Comparison of ENCODE assay signal across 1 cellular context in the genomic region with DNA sequence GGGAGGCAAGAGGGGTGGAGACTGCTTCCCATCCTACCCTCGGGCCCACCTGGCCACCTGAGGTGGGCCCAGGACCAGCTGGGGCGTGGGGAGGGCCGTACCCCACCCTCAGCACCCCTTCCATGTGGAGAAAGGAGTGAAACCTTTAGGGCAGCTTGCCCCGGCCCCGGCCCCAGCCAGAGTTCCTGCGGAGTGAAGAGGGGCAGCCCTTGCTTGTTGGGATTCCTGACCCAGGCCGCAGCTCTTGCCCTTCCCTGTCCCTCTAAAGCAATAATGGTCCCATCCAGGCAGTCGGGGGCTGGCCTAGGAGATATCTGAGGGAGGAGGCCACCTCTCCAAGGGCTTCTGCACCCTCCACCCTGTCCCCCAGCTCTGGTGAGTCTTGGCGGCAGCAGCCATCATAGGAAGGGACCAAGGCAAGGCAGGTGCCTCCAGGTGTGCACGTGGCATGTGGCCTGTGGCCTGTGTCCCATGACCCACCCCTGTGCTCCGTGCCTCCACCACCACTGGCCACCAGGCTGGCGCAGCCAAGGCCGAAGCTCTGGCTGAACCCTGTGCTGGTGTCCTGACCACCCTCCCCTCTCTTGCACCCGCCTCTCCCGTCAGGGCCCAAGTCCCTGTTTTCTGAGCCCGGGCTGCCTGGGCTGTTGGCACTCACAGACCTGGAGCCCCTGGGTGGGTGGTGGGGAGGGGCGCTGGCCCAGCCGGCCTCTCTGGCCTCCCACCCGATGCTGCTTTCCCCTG.
TF ChIP-seq lines count a peak whose summit lies in the region.

No MANE protein-coding gene starts in this region.

TF ChIP-seq in K562, 482 proteins besides CTCF, POLR2A, EP300 and RAD21 (continues in another document):
- TF ChIP-seq ZNF175 (CRISPR knock-in tag; IDR thresholded peaks at IDR 0.05; ENCODE audit: low read depth): no peak
- TF ChIP-seq ZNF507 (tag; conservative IDR thresholded peaks at IDR 0.05): no peak
- 0 out of 2 replicates have a peak, but pooled peaks have one; percentile 43 for TF ChIP-seq ZFX (CRISPR knock-in tag; IDR thresholded peaks at IDR 0.05)
- TF ChIP-seq THRAP3 (IDR thresholded peaks at IDR 0.05; ENCODE audit: borderline replicate concordance): no peak
- no peak for TF ChIP-seq ZNF699 (CRISPR knock-in tag; IDR thresholded peaks at IDR 0.05; ENCODE audit: insufficient replicate concordance)
- peak; percentile 87 for TF ChIP-seq RBM22 (IDR thresholded peaks at IDR 0.05; ENCODE audit: low read depth, low read length, poor library complexity, severe bottlenecking)
- 0 out of 2 replicates have a peak, but pooled peaks have one; percentile 31 for TF ChIP-seq ZC3H4 (CRISPR knock-in tag; IDR thresholded peaks at IDR 0.05; ENCODE audit: borderline replicate concordance)
- TF ChIP-seq FOSL1 (tag; conservative IDR thresholded peaks at IDR 0.05): no peak
- TF ChIP-seq, protein P1, sequence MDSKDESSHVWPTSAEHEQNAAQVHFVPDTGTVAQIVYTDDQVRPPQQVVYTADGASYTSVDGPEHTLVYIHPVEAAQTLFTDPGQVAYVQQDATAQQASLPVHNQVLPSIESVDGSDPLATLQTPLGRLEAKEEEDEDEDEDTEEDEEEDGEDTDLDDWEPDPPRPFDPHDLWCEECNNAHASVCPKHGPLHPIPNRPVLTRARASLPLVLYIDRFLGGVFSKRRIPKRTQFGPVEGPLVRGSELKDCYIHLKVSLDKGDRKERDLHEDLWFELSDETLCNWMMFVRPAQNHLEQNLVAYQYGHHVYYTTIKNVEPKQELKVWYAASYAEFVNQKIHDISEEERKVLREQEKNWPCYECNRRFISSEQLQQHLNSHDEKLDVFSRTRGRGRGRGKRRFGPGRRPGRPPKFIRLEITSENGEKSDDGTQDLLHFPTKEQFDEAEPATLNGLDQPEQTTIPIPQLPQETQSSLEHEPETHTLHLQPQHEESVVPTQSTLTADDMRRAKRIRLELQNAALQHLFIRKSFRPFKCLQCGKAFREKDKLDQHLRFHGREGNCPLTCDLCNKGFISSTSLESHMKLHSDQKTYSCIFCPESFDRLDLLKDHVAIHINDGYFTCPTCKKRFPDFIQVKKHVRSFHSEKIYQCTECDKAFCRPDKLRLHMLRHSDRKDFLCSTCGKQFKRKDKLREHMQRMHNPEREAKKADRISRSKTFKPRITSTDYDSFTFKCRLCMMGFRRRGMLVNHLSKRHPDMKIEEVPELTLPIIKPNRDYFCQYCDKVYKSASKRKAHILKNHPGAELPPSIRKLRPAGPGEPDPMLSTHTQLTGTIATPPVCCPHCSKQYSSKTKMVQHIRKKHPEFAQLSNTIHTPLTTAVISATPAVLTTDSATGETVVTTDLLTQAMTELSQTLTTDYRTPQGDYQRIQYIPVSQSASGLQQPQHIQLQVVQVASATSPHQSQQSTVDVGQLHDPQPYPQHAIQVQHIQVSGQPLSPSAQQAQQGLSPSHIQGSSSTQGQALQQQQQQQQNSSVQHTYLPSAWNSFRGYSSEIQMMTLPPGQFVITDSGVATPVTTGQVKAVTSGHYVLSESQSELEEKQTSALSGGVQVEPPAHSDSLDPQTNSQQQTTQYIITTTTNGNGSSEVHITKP (IDR thresholded peaks at IDR 0.05; ENCODE audit: partially characterized antibody): peak; percentile 20
- TF ChIP-seq MTA3 (IDR thresholded peaks at IDR 0.05; ENCODE audit: borderline replicate concordance): peak; percentile 90
- TF ChIP-seq SIRT6 (IDR thresholded peaks at IDR 0.05; ENCODE audit: low read depth, low read length): no peak
- TF ChIP-seq POLR2AphosphoS5 (IDR thresholded peaks at IDR 0.05; ENCODE audit: control insufficient read depth, insufficient read depth, low read depth, low read length): peak; percentile 32; the same call in 1 of the 2 replicates
- TF ChIP-seq, protein P2, sequence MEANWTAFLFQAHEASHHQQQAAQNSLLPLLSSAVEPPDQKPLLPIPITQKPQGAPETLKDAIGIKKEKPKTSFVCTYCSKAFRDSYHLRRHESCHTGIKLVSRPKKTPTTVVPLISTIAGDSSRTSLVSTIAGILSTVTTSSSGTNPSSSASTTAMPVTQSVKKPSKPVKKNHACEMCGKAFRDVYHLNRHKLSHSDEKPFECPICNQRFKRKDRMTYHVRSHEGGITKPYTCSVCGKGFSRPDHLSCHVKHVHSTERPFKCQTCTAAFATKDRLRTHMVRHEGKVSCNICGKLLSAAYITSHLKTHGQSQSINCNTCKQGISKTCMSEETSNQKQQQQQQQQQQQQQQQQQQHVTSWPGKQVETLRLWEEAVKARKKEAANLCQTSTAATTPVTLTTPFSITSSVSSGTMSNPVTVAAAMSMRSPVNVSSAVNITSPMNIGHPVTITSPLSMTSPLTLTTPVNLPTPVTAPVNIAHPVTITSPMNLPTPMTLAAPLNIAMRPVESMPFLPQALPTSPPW (CRISPR knock-in tag; IDR thresholded peaks at IDR 0.05): no peak
- TF ChIP-seq CHD2 (IDR thresholded peaks at IDR 0.05; ENCODE audit: low read depth, low read length): no peak
- TF ChIP-seq ZNF140 (CRISPR knock-in tag; IDR thresholded peaks at IDR 0.05): no peak
- no peak for TF ChIP-seq PPARD (CRISPR knock-in tag; IDR thresholded peaks at IDR 0.05)
- no peak for TF ChIP-seq FOXK2 (conservative IDR thresholded peaks at IDR 0.05 in 1 of 2, IDR thresholded peaks at IDR 0.05 in 1 of 2; ENCODE audit: low read depth in 2 of 2)
- TF ChIP-seq POLR2AphosphoS2 (IDR thresholded peaks at IDR 0.05; ENCODE audit: low read length): peak; percentile 63; the same call in 1 of the 2 replicates
- peak; percentile 58 for TF ChIP-seq RBFOX2 (IDR thresholded peaks at IDR 0.05; ENCODE audit: low read depth, low read length)
- no peak for TF ChIP-seq RERE (CRISPR knock-in tag; IDR thresholded peaks at IDR 0.05; ENCODE audit: borderline replicate concordance)
- TF ChIP-seq, protein P3, sequence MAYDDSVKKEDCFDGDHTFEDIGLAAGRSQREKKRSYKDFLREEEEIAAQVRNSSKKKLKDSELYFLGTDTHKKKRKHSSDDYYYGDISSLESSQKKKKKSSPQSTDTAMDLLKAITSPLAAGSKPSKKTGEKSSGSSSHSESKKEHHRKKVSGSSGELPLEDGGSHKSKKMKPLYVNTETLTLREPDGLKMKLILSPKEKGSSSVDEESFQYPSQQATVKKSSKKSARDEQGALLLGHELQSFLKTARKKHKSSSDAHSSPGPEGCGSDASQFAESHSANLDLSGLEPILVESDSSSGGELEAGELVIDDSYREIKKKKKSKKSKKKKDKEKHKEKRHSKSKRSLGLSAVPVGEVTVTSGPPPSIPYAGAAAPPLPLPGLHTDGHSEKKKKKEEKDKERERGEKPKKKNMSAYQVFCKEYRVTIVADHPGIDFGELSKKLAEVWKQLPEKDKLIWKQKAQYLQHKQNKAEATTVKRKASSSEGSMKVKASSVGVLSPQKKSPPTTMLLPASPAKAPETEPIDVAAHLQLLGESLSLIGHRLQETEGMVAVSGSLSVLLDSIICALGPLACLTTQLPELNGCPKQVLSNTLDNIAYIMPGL (CRISPR knock-in tag; IDR thresholded peaks at IDR 0.05): no peak
- no peak for TF ChIP-seq HEY1 (CRISPR knock-in tag; IDR thresholded peaks at IDR 0.05; ENCODE audit: borderline replicate concordance)
- TF ChIP-seq YY1 (IDR thresholded peaks at IDR 0.05; ENCODE audit: borderline replicate concordance in 1 of 3, control insufficient read depth in 1 of 3, extremely low read depth in 1 of 3, insufficient read depth in 3 of 3, insufficient read length in 1 of 3, insufficient replicate concordance in 2 of 3, low read depth in 1 of 3, low read length in 2 of 3): no peak
- peak; percentile 82 for TF ChIP-seq POLR2G (IDR thresholded peaks at IDR 0.05; ENCODE audit: low read depth, low read length)
- peak; percentile 37 for TF ChIP-seq HMGN3 (IDR thresholded peaks at IDR 0.05; ENCODE audit: borderline replicate concordance, extremely low read depth, insufficient read length, low read depth, low read length)
- TF ChIP-seq SUPT5H (IDR thresholded peaks at IDR 0.05): peak; percentile 55
- TF ChIP-seq MED1 (CRISPR knock-in tag; IDR thresholded peaks at IDR 0.05; ENCODE audit: borderline replicate concordance): no peak
- no peak for TF ChIP-seq BRF1 (IDR thresholded peaks at IDR 0.05; ENCODE audit: borderline replicate concordance, extremely low read depth, insufficient read length)
- peak; percentile 65 for TF ChIP-seq POLR2B (IDR thresholded peaks at IDR 0.05; ENCODE audit: low read depth, partially characterized antibody)
- TF ChIP-seq, protein P4, sequence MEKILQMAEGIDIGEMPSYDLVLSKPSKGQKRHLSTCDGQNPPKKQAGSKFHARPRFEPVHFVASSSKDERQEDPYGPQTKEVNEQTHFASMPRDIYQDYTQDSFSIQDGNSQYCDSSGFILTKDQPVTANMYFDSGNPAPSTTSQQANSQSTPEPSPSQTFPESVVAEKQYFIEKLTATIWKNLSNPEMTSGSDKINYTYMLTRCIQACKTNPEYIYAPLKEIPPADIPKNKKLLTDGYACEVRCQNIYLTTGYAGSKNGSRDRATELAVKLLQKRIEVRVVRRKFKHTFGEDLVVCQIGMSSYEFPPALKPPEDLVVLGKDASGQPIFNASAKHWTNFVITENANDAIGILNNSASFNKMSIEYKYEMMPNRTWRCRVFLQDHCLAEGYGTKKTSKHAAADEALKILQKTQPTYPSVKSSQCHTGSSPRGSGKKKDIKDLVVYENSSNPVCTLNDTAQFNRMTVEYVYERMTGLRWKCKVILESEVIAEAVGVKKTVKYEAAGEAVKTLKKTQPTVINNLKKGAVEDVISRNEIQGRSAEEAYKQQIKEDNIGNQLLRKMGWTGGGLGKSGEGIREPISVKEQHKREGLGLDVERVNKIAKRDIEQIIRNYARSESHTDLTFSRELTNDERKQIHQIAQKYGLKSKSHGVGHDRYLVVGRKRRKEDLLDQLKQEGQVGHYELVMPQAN (IDR thresholded peaks at IDR 0.05; ENCODE audit: borderline replicate concordance): no peak
- TF ChIP-seq CTBP1 (IDR thresholded peaks at IDR 0.05; ENCODE audit: borderline replicate concordance): peak; percentile 27; the same call in 1 of the 2 replicates
- TF ChIP-seq, protein P5, sequence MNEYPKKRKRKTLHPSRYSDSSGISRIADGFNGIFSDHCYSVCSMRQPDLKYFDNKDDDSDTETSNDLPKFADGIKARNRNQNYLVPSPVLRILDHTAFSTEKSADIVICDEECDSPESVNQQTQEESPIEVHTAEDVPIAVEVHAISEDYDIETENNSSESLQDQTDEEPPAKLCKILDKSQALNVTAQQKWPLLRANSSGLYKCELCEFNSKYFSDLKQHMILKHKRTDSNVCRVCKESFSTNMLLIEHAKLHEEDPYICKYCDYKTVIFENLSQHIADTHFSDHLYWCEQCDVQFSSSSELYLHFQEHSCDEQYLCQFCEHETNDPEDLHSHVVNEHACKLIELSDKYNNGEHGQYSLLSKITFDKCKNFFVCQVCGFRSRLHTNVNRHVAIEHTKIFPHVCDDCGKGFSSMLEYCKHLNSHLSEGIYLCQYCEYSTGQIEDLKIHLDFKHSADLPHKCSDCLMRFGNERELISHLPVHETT (CRISPR knock-in tag; conservative IDR thresholded peaks at IDR 0.05 in 1 of 2, IDR thresholded peaks at IDR 0.05 in 1 of 2): no peak
- no peak for TF ChIP-seq MAFG (tag; conservative IDR thresholded peaks at IDR 0.05)
- TF ChIP-seq, protein P6, sequence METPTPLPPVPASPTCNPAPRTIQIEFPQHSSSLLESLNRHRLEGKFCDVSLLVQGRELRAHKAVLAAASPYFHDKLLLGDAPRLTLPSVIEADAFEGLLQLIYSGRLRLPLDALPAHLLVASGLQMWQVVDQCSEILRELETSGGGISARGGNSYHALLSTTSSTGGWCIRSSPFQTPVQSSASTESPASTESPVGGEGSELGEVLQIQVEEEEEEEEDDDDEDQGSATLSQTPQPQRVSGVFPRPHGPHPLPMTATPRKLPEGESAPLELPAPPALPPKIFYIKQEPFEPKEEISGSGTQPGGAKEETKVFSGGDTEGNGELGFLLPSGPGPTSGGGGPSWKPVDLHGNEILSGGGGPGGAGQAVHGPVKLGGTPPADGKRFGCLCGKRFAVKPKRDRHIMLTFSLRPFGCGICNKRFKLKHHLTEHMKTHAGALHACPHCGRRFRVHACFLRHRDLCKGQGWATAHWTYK (CRISPR knock-in tag; IDR thresholded peaks at IDR 0.05): peak; percentile 44; the same call in 1 of the 2 replicates
- peak; percentile 68 for TF ChIP-seq MYNN (IDR thresholded peaks at IDR 0.05)
- no peak for TF ChIP-seq MYNN (CRISPR knock-in tag; IDR thresholded peaks at IDR 0.05)
- no peak for TF ChIP-seq ZFP30 (CRISPR knock-in tag; IDR thresholded peaks at IDR 0.05; ENCODE audit: borderline replicate concordance)
- no peak for TF ChIP-seq ZNF41 (CRISPR knock-in tag; conservative IDR thresholded peaks at IDR 0.05)
- TF ChIP-seq, protein P7, sequence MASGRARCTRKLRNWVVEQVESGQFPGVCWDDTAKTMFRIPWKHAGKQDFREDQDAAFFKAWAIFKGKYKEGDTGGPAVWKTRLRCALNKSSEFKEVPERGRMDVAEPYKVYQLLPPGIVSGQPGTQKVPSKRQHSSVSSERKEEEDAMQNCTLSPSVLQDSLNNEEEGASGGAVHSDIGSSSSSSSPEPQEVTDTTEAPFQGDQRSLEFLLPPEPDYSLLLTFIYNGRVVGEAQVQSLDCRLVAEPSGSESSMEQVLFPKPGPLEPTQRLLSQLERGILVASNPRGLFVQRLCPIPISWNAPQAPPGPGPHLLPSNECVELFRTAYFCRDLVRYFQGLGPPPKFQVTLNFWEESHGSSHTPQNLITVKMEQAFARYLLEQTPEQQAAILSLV (tag; IDR thresholded peaks at IDR 0.05): no peak
